25 cellular contexts compared by ENCODE assay signal in genomic region chr2:202589582-202589949, GRCh38. TPM values are rescaled to one million over a fixed set of nuclear protein-coding genes. Genes with fewer than 3 reads are reported as not detected.
DNase-seq lines count a peak whose midpoint lies in the region; ATAC-seq, FAIRE-seq and TF ChIP-seq lines count a peak whose summit lies in the region.
"Had no signal": no experiment of that assay in that cellular context is flagged by ENCODE, and none has a peak within 500 bp of the region (broad histone marks: within the 10 kb centered on the region; RNA-seq: fewer than 3 reads in every experiment).

No MANE protein-coding gene starts in this region.

- peak; percentile 25 for ATAC-seq in esophagus mucosa

- H3K27me3 ChIP-seq in osteoblast (ENCODE audit: insufficient read depth, low read length) (no peaks in the 10 kb centered on the region), small intestine (ENCODE audit: control insufficient read depth in 2 of 2, insufficient read depth in 2 of 2, low read length in 2 of 2) (no peaks in the 10 kb centered on the region)
- H3K27me3 ChIP-seq: BE2C, body of pancreas, spleen, thyroid gland had no signal

- 95 to 99% (median 97%) methylated on average over 4 of the region's 4 CpGs for WGBS in small intestine, 3 donors

- H3K4me2 ChIP-seq in osteoblast (ENCODE audit: insufficient read depth, low read length): no peak overlapping the region

- H3K27ac ChIP-seq in osteoblast (ENCODE audit: low read depth, low read length) (no peak overlapping the region), small intestine (ENCODE audit: low read depth in 1 of 2, low read length in 1 of 2) (no peak overlapping the region)
- H3K27ac ChIP-seq: body of pancreas, parathyroid adenoma, spleen, thyroid gland had no signal

- no peak overlapping the region for H2AFZ ChIP-seq in osteoblast (ENCODE audit: low read length)

- DNase-seq in ELF-1 (ENCODE audit: low read depth, low spot score) (peak; percentile 6), NCI-H69 (lab: John Stamatoyannopoulos, UW) (peak; percentile 3), osteoblast (ENCODE audit: insufficient read length, low spot score, missing footprints) (peak; percentile 9), NCI-H748 treated with DMSO at 0.1 percent for 48 hours (lab: John Stamatoyannopoulos, UW) (no peak), NCI-H226 (no peak), small intestine (no peak)
- DNase-seq: ACHN; activated CD4-positive, alpha-beta T cell treated with anti-CD3 and anti-CD28 coated beads, Interleukin-2, amount 10 ng/mL, durations not matched to agents 24 days and 14 days; activated CD8-positive, alpha-beta memory T cell treated with anti-CD3 and anti-CD28 coated beads for 24 hours; activated naive CD4-positive, alpha-beta T cell treated with anti-CD3 and anti-CD28 coated beads, Interleukin-2, amount 50 U/mL, for 16 hours; activated T-cell treated with anti-CD3 and anti-CD28 coated beads for 4 hours; BE2C; body of pancreas; foreskin melanocyte; NCI-H1092 treated with DMSO at 0.1 percent for 48 hours; NCI-H1930; SIG-M5; spleen; stimulated activated CD4-positive, alpha-beta T cell treated with anti-CD3 and anti-CD28 coated beads, Interleukin-2, amount 100 ng/mL, for 24 hours; T-helper 9 cell; thyroid gland had no signal

- H4K20me1 ChIP-seq in osteoblast (ENCODE audit: insufficient read depth, low read length): no peaks in the 10 kb centered on the region

- TF ChIP-seq CTCF in osteoblast (IDR thresholded peaks at IDR 0.05; ENCODE audit: extremely low read depth, low read depth, low read length): no peak

- FAIRE-seq in small intestine (lab: Jason Lieb, UNC): no peak
- FAIRE-seq: GM12878 had no signal

- H3K4me1 ChIP-seq in osteoblast (ENCODE audit: insufficient read depth, low read length): peaks cover 5% of the 10 kb centered on the region
- H3K4me1 ChIP-seq in small intestine (ENCODE audit: control insufficient read depth in 2 of 2, insufficient read depth in 1 of 2, low read depth in 1 of 2, low read length in 1 of 2): no peaks in the 10 kb centered on the region
- H3K4me1 ChIP-seq: BE2C had no signal

- H3K36me3 ChIP-seq in osteoblast (ENCODE audit: insufficient read depth, low read length) (no peaks in the 10 kb centered on the region), small intestine (ENCODE audit: control insufficient read depth in 2 of 2, insufficient read depth in 2 of 2, low read length in 2 of 2) (no peaks in the 10 kb centered on the region)
- H3K36me3 ChIP-seq: BE2C, spleen, thyroid gland had no signal

- H3K4me3 ChIP-seq in osteoblast (ENCODE audit: insufficient read depth, low read length) (no peak overlapping the region), small intestine (ENCODE audit: low read depth in 1 of 2, low read length in 2 of 2) (no peak overlapping the region)
- H3K4me3 ChIP-seq: body of pancreas, GM12878, lung, thyroid gland had no signal

- H3K9me3 ChIP-seq in osteoblast (ENCODE audit: low read depth, low read length) (no peaks in the 10 kb centered on the region), small intestine (ENCODE audit: control insufficient read depth, low read depth) (no peaks in the 10 kb centered on the region)
- H3K9me3 ChIP-seq: BE2C, body of pancreas, thyroid gland had no signal

- no peaks in the 10 kb centered on the region for H3K79me2 ChIP-seq in osteoblast (ENCODE audit: insufficient read depth, low read length)
- H3K79me2 ChIP-seq: parathyroid adenoma had no signal

RNA-seq across cellular contexts. Expression of gene FAM117B, which starts 45.2 kb away (rescaled TPM):
- 10.0 TPM for total RNA-seq in esophagus mucosa
- total RNA-seq in osteoblast: 2.9 and 3.2 TPM in 2 replicates
- polyA plus RNA-seq in small intestine: 1 to 10 TPM; 1.4 to 4.0 (median 2.2) TPM

Comparison
In these comparisons a context has a peak if more than half of its experiments do, and no peak if none do; other contexts are left out.
1. DNase-seq: peak in ELF-1 (single experiment), NCI-H69 (single experiment) and osteoblast (single experiment); none in NCI-H748 treated with DMSO at 0.1 percent for 48 hours (single experiment), NCI-H226 (single experiment) and small intestine (single experiment).